ENCODE assay signal across 20 cellular contexts in the genomic region with DNA sequence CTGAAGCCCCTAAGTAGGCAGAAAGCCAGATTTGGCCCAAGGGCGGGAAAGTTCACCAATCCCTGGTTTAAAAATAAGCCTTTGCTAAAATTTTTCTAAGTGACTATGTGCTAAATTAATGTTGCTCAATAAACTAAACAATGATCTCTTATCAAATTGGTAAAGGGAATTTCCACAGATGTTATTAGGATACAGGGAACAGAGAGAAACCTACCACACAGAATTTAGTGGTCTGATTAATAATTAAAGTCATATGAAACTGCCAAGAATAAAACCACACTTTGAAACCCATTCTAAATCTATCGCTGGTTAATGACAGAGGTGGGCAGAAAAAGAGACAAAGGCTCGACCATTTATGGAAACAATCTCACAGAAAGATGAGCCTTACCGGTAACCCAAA. TPM values are rescaled to one million over a fixed set of nuclear protein-coding genes. Genes with fewer than 3 reads are reported as not detected.
DNase-seq lines count a peak whose midpoint lies in the region; ATAC-seq, FAIRE-seq and TF ChIP-seq lines count a peak whose summit lies in the region.
"Had no signal": no experiment of that assay in that cellular context is flagged by ENCODE, and none has a peak within 500 bp of the region (broad histone marks: within the 10 kb centered on the region; RNA-seq: fewer than 3 reads in every experiment).

No MANE protein-coding gene starts in this region.

- H2AFZ ChIP-seq in GM12878 (ENCODE audit: control insufficient read depth, low read depth, low read length) = no peak overlapping the region
- no peak overlapping the region for H2AFZ ChIP-seq in neural cell (ENCODE audit: low read depth, low read length)
- H2AFZ ChIP-seq: GM23338 had no signal

- H3K4me2 ChIP-seq in GM12878 (ENCODE audit: control insufficient read depth, insufficient read depth) (no peak overlapping the region), neural cell (ENCODE audit: low read length) (no peak overlapping the region)
- H3K4me2 ChIP-seq: A549; BLaER1 treated with 17β-estradiol and CSF1 and Interleukin-3, amounts not matched to agents 10 nM and 100 nM; GM23338 had no signal

- peaks cover 25 to 43% of the 10 kb centered on the region in 2 experiments for H3K36me3 ChIP-seq in GM12878 (ENCODE audit: control insufficient read depth in 2 of 2, insufficient read depth in 2 of 2, low read length in 1 of 2)
- H3K36me3 ChIP-seq in neural cell (ENCODE audit: insufficient read depth, low read length) = peaks cover 4% of the 10 kb centered on the region

- CTCF ChIA-PET in Calu3 (lab: Charles Lee) = interaction anchor here (0.6 to 1.1 kb wide), 3 partner anchors 31 to 388 kb away, joined by 3 read pairs; no protein-coding TSS in a partner anchor
- CTCF ChIA-PET in GM12878 (lab: Yijun Ruan, JAX) = no interaction called here

- no peak overlapping the region for H3K27ac ChIP-seq in GM12878 (ENCODE audit: control insufficient read depth, insufficient read depth)
- H3K27ac ChIP-seq in neural cell (ENCODE audit: low read length) = peak overlapping the region; percentile 64
- H3K27ac ChIP-seq: A549; BLaER1 treated with 17β-estradiol and CSF1 and Interleukin-3, amounts not matched to agents 10 nM and 100 nM had no signal

- FAIRE-seq in GM12878 (lab: Jason Lieb, UNC) = no peak
- FAIRE-seq: A549, G401.6 had no signal

- H3K27ac Mint-ChIP-seq in Calu3 (ENCODE audit: unreplicated experiment) (no peak overlapping the region), HFFc6 (no peak overlapping the region)
- H3K27ac Mint-ChIP-seq: CD4-positive, alpha-beta T cell; GM23338; H9 had no signal

- TF ChIP-seq EP300 in GM12878 (IDR thresholded peaks at IDR 0.05; ENCODE audit: borderline replicate concordance in 1 of 2, control insufficient read depth in 1 of 2, low read depth in 2 of 2, low read length in 2 of 2) (no peak), neural cell (conservative IDR thresholded peaks at IDR 0.05; ENCODE audit: poor library complexity, severe bottlenecking) (no peak)

- BruUV-seq in Calu3 (replicated peaks; lab: Mats Ljungman, UMichigan) = no TSS peak
- TSS peak; percentile 7 for BruUV-seq in GM12878 (replicated peaks; lab: Mats Ljungman, UMichigan)

- 96% methylated on average over 4 of the region's 4 CpGs for WGBS in GM12878 (ENCODE audit: insufficient coverage, insufficient replicate concordance, low lambda C conversion rate, missing lambda C conversion rate)

- TF ChIP-seq RAD21 in GM12878 (IDR thresholded peaks at IDR 0.05; ENCODE audit: insufficient read depth, low read depth, low read length) (no peak), neural cell (conservative IDR thresholded peaks at IDR 0.05) (no peak)

- in situ Hi-C loops in GM12878 (cut with MboI) = loop anchor here (25.0 kb wide), 1 partner anchor 107 kb away; no protein-coding TSS in a partner anchor

- H3K27me3 ChIP-seq in GM12878 (replicated peaks in 1 of 2; ENCODE audit: control insufficient read depth in 2 of 2, insufficient read depth in 2 of 2, low read length in 1 of 2) = no peaks in the 10 kb centered on the region
- no peaks in the 10 kb centered on the region for H3K27me3 ChIP-seq in neural cell (ENCODE audit: insufficient read depth, low read depth, low read length)
- H3K27me3 ChIP-seq: BE2C; BLaER1 treated with 17β-estradiol and CSF1 and Interleukin-3, amounts not matched to agents 10 nM and 100 nM had no signal

- H3K9ac ChIP-seq in GM12878 (ENCODE audit: control insufficient read depth, insufficient read depth, low read length) = no peak overlapping the region
- peak overlapping the region; percentile 10 for H3K9ac ChIP-seq in neural cell (ENCODE audit: low read length)
- H3K9ac ChIP-seq: BLaER1 treated with 17β-estradiol and CSF1 and Interleukin-3, amounts not matched to agents 10 nM and 100 nM had no signal

- RAD21 ChIA-PET in GM12878 (lab: Charles Lee; ENCODE audit: unreplicated experiment) = interaction anchor here (1.0 kb wide), 1 partner anchor 113 kb away, joined by 3 read pairs; no protein-coding TSS in a partner anchor

- H3K4me1 Mint-ChIP-seq in Calu3 (ENCODE audit: low read depth, unreplicated experiment) = peaks cover 37% of the 10 kb centered on the region
- H3K4me1 Mint-ChIP-seq in HFFc6 (ENCODE audit: low read depth) = peaks cover 8% of the 10 kb centered on the region; the same call in 1 of the 2 replicates
- H3K4me1 Mint-ChIP-seq: GM23338, H9 had no signal

- H3K4me3 ChIP-seq in GM12878 = no peak overlapping the region
- no peak overlapping the region for H3K4me3 ChIP-seq in neural cell (ENCODE audit: low read length)
- H3K4me3 ChIP-seq: A549; BLaER1 treated with 17β-estradiol and CSF1 and Interleukin-3, amounts not matched to agents 10 nM and 100 nM; GM23338 had no signal

- intact Hi-C loops in Calu3 (cut with micrococcal nuclease; ENCODE audit: unreplicated experiment) (loop anchor here (5.0 kb wide), 1 partner anchor 72 kb away; the partner anchor contains the start of gene RNF34), GM12878 (cut with micrococcal nuclease; ENCODE audit: unreplicated experiment) (loop anchor here (5.0 kb wide), 2 partner anchors 72 to 352 kb away; partner anchors contain the start of gene RNF34)

- H3K36me3 Mint-ChIP-seq in Calu3 (ENCODE audit: insufficient read depth, unreplicated experiment) = peaks cover 60% of the 10 kb centered on the region
- H3K36me3 Mint-ChIP-seq in HFFc6 (ENCODE audit: low read depth) = peaks cover 26% of the 10 kb centered on the region

- H3K4me3 Mint-ChIP-seq in Calu3 (ENCODE audit: low read depth, unreplicated experiment) = peak overlapping the region; percentile 26
- no peak overlapping the region for H3K4me3 Mint-ChIP-seq in HFFc6
- H3K4me3 Mint-ChIP-seq: CD14-positive monocyte; CD4-positive, alpha-beta T cell; CD8-positive, alpha-beta memory T cell; GM23338; H9 had no signal

- SMC1A ChIA-PET in GM12878 (lab: Charles Lee; ENCODE audit: uncharacterized antibody, unreplicated experiment) = interaction anchor here (1.0 kb wide), 1 partner anchor 133 kb away, joined by 3 read pairs; no protein-coding TSS in a partner anchor

- H3K9me2 ChIP-seq in neural cell (ENCODE audit: insufficient read depth, low read length) = no peaks in the 10 kb centered on the region

- POLR2A ChIA-PET in GM12878 (lab: Charles Lee) = no interaction called here

- no peaks in the 10 kb centered on the region for H3K27me3 Mint-ChIP-seq in Calu3 (ENCODE audit: unreplicated experiment)
- H3K27me3 Mint-ChIP-seq in HFFc6 (ENCODE audit: insufficient read depth) = peaks cover under 1% of the 10 kb centered on the region; the same call in 1 of the 2 replicates
- H3K27me3 Mint-ChIP-seq: CD4-positive, alpha-beta T cell; CD8-positive, alpha-beta memory T cell had no signal

- H4K20me1 ChIP-seq in GM12878 (ENCODE audit: control insufficient read depth, insufficient read depth) (no peaks in the 10 kb centered on the region), neural cell (ENCODE audit: insufficient read depth) (no peaks in the 10 kb centered on the region)

- TF ChIP-seq POLR2A in GM12878 (IDR thresholded peaks at IDR 0.05; ENCODE audit: low read depth, low read length) = no peak

- TF ChIP-seq CTCF in Calu3 (IDR thresholded peaks at IDR 0.05; ENCODE audit: unreplicated experiment) (no peak), GM12878 (IDR thresholded peaks at IDR 0.05 in 2 of 3, conservative IDR thresholded peaks at IDR 0.05 in 1 of 3; ENCODE audit: control insufficient read depth in 2 of 3, extremely low read depth in 1 of 3, insufficient read depth in 1 of 3, low read depth in 3 of 3, low read length in 3 of 3) (no peak), neural cell (IDR thresholded peaks at IDR 0.05; ENCODE audit: poor library complexity, severe bottlenecking) (no peak), HFFc6 (IDR thresholded peaks at IDR 0.05) (no peak)

- no peaks in the 10 kb centered on the region for H3K79me2 ChIP-seq in GM12878 (ENCODE audit: control insufficient read depth, insufficient read depth, low read length)
- H3K79me2 ChIP-seq in neural cell (replicated peaks; ENCODE audit: insufficient read depth, low read length) = no peaks in the 10 kb centered on the region

- DNase-seq in Calu3 = no peak
- no peak for DNase-seq in GM12878 (ENCODE audit: low read depth, low spot score)
- DNase-seq in HFFc6 = no peak
- no peak for DNase-seq in cerebellar nuclear complex (lab: John Stamatoyannopoulos, UW)
- no peak for DNase-seq in hypothalamus (lab: John Stamatoyannopoulos, UW)
- DNase-seq: 8988T; ACHN; AML-193; BE2C; CD4-positive, alpha-beta T cell; CD8-positive, alpha-beta memory T cell; DND-41; H9 had no signal

- H3K9me3 ChIP-seq in GM12878 (replicated peaks; ENCODE audit: control insufficient read depth, insufficient read depth, low read length) (no peaks in the 10 kb centered on the region), neural cell (ENCODE audit: low read length) (no peaks in the 10 kb centered on the region)
- H3K9me3 ChIP-seq: A549; BE2C; BLaER1 treated with 17β-estradiol and CSF1 and Interleukin-3, amounts not matched to agents 10 nM and 100 nM had no signal

- no peak for ATAC-seq in GM12878
- ATAC-seq: A549, GM23338, HCT116 had no signal

- H3K9me3 Mint-ChIP-seq in Calu3 (ENCODE audit: low read depth, unreplicated experiment) = no peaks in the 10 kb centered on the region
- no peaks in the 10 kb centered on the region for H3K9me3 Mint-ChIP-seq in HFFc6
- H3K9me3 Mint-ChIP-seq: CD14-positive monocyte; CD4-positive, alpha-beta T cell; CD8-positive, alpha-beta memory T cell; GM23338; H9 had no signal

- no peaks in the 10 kb centered on the region for H3F3A ChIP-seq in neural cell (ENCODE audit: insufficient read depth, low read length, poor library complexity, severe bottlenecking)

- no peaks in the 10 kb centered on the region for H3K4me1 ChIP-seq in GM12878 (ENCODE audit: control insufficient read depth, insufficient read depth, low read length)

RNA-seq across cellular contexts. Expression of gene ANAPC5, which starts 22.0 kb away (rescaled TPM):
- total RNA-seq in Calu3 (2022) = 150 and 153 TPM in 2 replicates
- 563 and 606 TPM in 2 replicates for total RNA-seq in GM12878 (2013; cell fraction: nucleolus; rRNA removed)
- total RNA-seq in GM12878 (2014; rRNA removed) = 166 and 180 TPM in 2 replicates
- 139 and 144 TPM in 2 replicates for total RNA-seq in GM12878 (2014; rRNA removed; fragmentation: Illumina TruSeq; extraction: Trizol)
- total RNA-seq in GM12878 (2021) = 114 and 132 TPM in 2 replicates
- polyA plus RNA-seq in GM12878 (2011; ENCODE audit: low read depth) = 94.2 TPM
- polyA plus RNA-seq in GM12878 (2011; rRNA removed) = 205 and 226 TPM in 2 replicates
- 179 and 212 TPM in 2 replicates for polyA plus RNA-seq in GM12878 (2011; cell fraction: cytosol; rRNA removed)
- polyA plus RNA-seq in GM12878 (2011; cell fraction: nucleus; rRNA removed) = 418 and 443 TPM in 2 replicates
- polyA plus RNA-seq in GM12878 (2012) = 77.8 and 90.8 TPM in 2 replicates
- 167 and 199 TPM in 2 replicates for polyA plus RNA-seq in GM12878 (2014; fragmentation: Illumina TruSeq; extraction: Trizol)
- polyA plus RNA-seq in GM12878 (2014; fragmentation: Nextera tagmentation; extraction: Ambion mirVana) = 100 to 1,000 TPM; 102 to 142 TPM
- 165 TPM in 2 replicates for polyA plus RNA-seq in GM12878 (2014; rRNA removed)
- polyA plus RNA-seq in GM12878 (2016; fragmentation: Nextera tagmentation; extraction: Ambion mirVana) = 100 to 1,000 TPM; 219 to 227 TPM
- 190 and 219 TPM in 2 replicates for polyA minus RNA-seq in GM12878 (2011; rRNA and poly(A)+ RNA removed)
- 56.1 and 67.0 TPM in 2 replicates for polyA minus RNA-seq in GM12878 (2011; cell fraction: cytosol; rRNA and poly(A)+ RNA removed)
- polyA minus RNA-seq in GM12878 (2011; cell fraction: nucleus; rRNA and poly(A)+ RNA removed) = 119 and 191 TPM in 2 replicates
- polyA plus RNA-seq in neural cell = 199 and 272 TPM in 2 replicates
- 158 and 178 TPM in 2 replicates for polyA minus RNA-seq in neural cell
- total RNA-seq in HFFc6 (2021; fragmentation: NEBNext Ultra II Directional; extraction: Animal tissue kit (Norgen Biotek cat#: 25700)) = 100 to 1,000 TPM in 1 of 6 experiments, 10 to 100 TPM in 5; 84.5 to 103 (median 93.5) TPM

RNA-seq across cellular contexts. Expression of gene CAMKK2, which starts 33.7 kb away (rescaled TPM):
- total RNA-seq in Calu3 (2022) = 34.0 and 35.7 TPM in 2 replicates
- total RNA-seq in GM12878 (2013; cell fraction: nucleolus; rRNA removed) = 45.5 and 50.6 TPM in 2 replicates
- total RNA-seq in GM12878 (2014; rRNA removed) = 25.0 and 28.5 TPM in 2 replicates
- total RNA-seq in GM12878 (2014; rRNA removed; fragmentation: Illumina TruSeq; extraction: Trizol) = 17.1 and 17.7 TPM in 2 replicates
- total RNA-seq in GM12878 (2021) = 37.7 and 38.3 TPM in 2 replicates
- polyA plus RNA-seq in GM12878 (2011; ENCODE audit: low read depth) = 11.2 TPM
- 34.8 and 40.6 TPM in 2 replicates for polyA plus RNA-seq in GM12878 (2011; rRNA removed)
- 48.6 and 50.5 TPM in 2 replicates for polyA plus RNA-seq in GM12878 (2011; cell fraction: cytosol; rRNA removed)
- polyA plus RNA-seq in GM12878 (2011; cell fraction: nucleus; rRNA removed) = 76.2 and 79.0 TPM in 2 replicates
- 17.3 and 19.6 TPM in 2 replicates for polyA plus RNA-seq in GM12878 (2012)
- polyA plus RNA-seq in GM12878 (2014; fragmentation: Illumina TruSeq; extraction: Trizol) = 26.5 and 28.8 TPM in 2 replicates
- polyA plus RNA-seq in GM12878 (2014; fragmentation: Nextera tagmentation; extraction: Ambion mirVana) = 1 to 10 TPM; 5.2 to 5.3 TPM
- polyA plus RNA-seq in GM12878 (2014; rRNA removed) = 33.0 and 35.3 TPM in 2 replicates
- 10 to 100 TPM; 23.7 to 24.8 TPM for polyA plus RNA-seq in GM12878 (2016; fragmentation: Nextera tagmentation; extraction: Ambion mirVana)
- 46.7 and 58.2 TPM in 2 replicates for polyA minus RNA-seq in GM12878 (2011; rRNA and poly(A)+ RNA removed)
- polyA minus RNA-seq in GM12878 (2011; cell fraction: cytosol; rRNA and poly(A)+ RNA removed) = 18.5 and 23.1 TPM in 2 replicates
- polyA minus RNA-seq in GM12878 (2011; cell fraction: nucleus; rRNA and poly(A)+ RNA removed) = 29.7 and 44.9 TPM in 2 replicates
- 29.2 and 38.0 TPM in 2 replicates for polyA plus RNA-seq in neural cell
- polyA minus RNA-seq in neural cell = 28.5 and 32.4 TPM in 2 replicates
- 10 to 100 TPM; 27.8 to 35.3 (median 31.1) TPM for total RNA-seq in HFFc6 (2021; fragmentation: NEBNext Ultra II Directional; extraction: Animal tissue kit (Norgen Biotek cat#: 25700))
